In genomic region chr4:87309625-87310024, GRCh38 we compare ENCODE assay signal across 20 cellular contexts. TPM values are rescaled to one million over a fixed set of nuclear protein-coding genes. Genes with fewer than 3 reads are reported as not detected.
DNase-seq lines count a peak whose midpoint lies in the region; ATAC-seq and TF ChIP-seq lines count a peak whose summit lies in the region.
"Had no signal": no experiment of that assay in that cellular context is flagged by ENCODE, and none has a peak within 500 bp of the region (broad histone marks: within the 10 kb centered on the region; RNA-seq: fewer than 3 reads in every experiment).

No MANE protein-coding gene starts in this region.

- in situ Hi-C loops in astrocyte of the spinal cord (cut with HindIII; ENCODE audit: low sequenced_read_pairs), result no loop called here

- H3K4me3 ChIP-seq in astrocyte of the spinal cord (ENCODE audit: low read depth, low read length) (no peak overlapping the region), testis (no peak overlapping the region), upper lobe of right lung (no peak overlapping the region)

- intact Hi-C loops in testis (cut with DNase I; ENCODE audit: low total_unique reads), result no loop called here
- intact Hi-C loops in upper lobe of right lung (cut with DNase I), result no loop called here

- H3K4me3 Mint-ChIP-seq in activated naive CD8-positive, alpha-beta T cell treated with anti-CD3 and anti-CD28 coated beads, Interleukin-2, amount 50 U/mL, for 24 hours, result no peak overlapping the region
- H3K4me3 Mint-ChIP-seq: activated CD4-positive, alpha-beta memory T cell treated with anti-CD3 and anti-CD28 coated beads, Interleukin-2, amount 10 ng/mL, durations not matched to agents 7 days and 5 days; CD8-positive, alpha-beta T cell had no signal

- H3K4me1 Mint-ChIP-seq in activated naive CD8-positive, alpha-beta T cell treated with anti-CD3 and anti-CD28 coated beads, Interleukin-2, amount 50 U/mL, for 24 hours, result peaks cover 6% of the 10 kb centered on the region

- TF ChIP-seq POLR2A in testis (IDR thresholded peaks at IDR 0.05), result no peak

- H3K9me3 ChIP-seq in testis (no peaks in the 10 kb centered on the region), upper lobe of right lung (no peaks in the 10 kb centered on the region)

- peak; percentile 74 for DNase-seq in COLO829 (ENCODE audit: low spot score)
- peak; percentile 31 for DNase-seq in astrocyte of the spinal cord (ENCODE audit: low read depth, low spot score)
- DNase-seq in foreskin melanocyte, result peak; percentile 55
- peak; percentile 84 for DNase-seq in stromal cell of bone marrow (ENCODE audit: low read depth)
- DNase-seq in effector CD4-positive, alpha-beta T cell, result no peak
- no peak for DNase-seq in testis
- no peak for DNase-seq in activated naive CD8-positive, alpha-beta T cell treated with anti-CD3 and anti-CD28 coated beads, Interleukin-2, amount 50 U/mL, for 24 hours
- DNase-seq in upper lobe of right lung, result no peak
- DNase-seq: activated CD4-positive, alpha-beta memory T cell treated with anti-CD3 and anti-CD28 coated beads, Interleukin-2, amount 10 ng/mL, durations not matched to agents 7 days and 5 days; activated effector memory CD4-positive, alpha-beta T cell treated with anti-CD3 and anti-CD28 coated beads, Interleukin-2, amount 50 U/mL, for 16 hours; CD8-positive, alpha-beta T cell; cortex of kidney; DMS153; kidney; MV-4-11; stimulated activated CD4-positive, alpha-beta T cell treated with anti-CD3 and anti-CD28 coated beads, Interleukin-12 subunit alpha, Interleukin-12 subunit beta, amount 100 ng/mL, for 4 hours; SW 1271 had no signal

- ATAC-seq in activated naive CD8-positive, alpha-beta T cell treated with anti-CD3 and anti-CD28 coated beads, Interleukin-2, amount 50 U/mL, for 24 hours, result no peak
- no peak for ATAC-seq in upper lobe of right lung
- ATAC-seq: activated CD4-positive, CD25-positive, alpha-beta regulatory T cell treated with anti-CD3 and anti-CD28 coated beads, Interleukin-2, amount 50 U/mL, for 24 hours; CD8-positive, alpha-beta T cell; HCT116 had no signal

- 77 to 89% methylated on average over 2 of the region's 2 CpGs for WGBS in testis, 2 donors

- peaks cover 2% of the 10 kb centered on the region for H3K27me3 Mint-ChIP-seq in activated naive CD8-positive, alpha-beta T cell treated with anti-CD3 and anti-CD28 coated beads, Interleukin-2, amount 50 U/mL, for 24 hours
- H3K27me3 Mint-ChIP-seq: activated CD4-positive, alpha-beta memory T cell treated with anti-CD3 and anti-CD28 coated beads, Interleukin-2, amount 10 ng/mL, durations not matched to agents 7 days and 5 days had no signal

- TF ChIP-seq CTCF in astrocyte of the spinal cord (IDR thresholded peaks at IDR 0.05; ENCODE audit: low read depth, low read length), result no peak
- no peak for TF ChIP-seq CTCF in testis (IDR thresholded peaks at IDR 0.05)
- TF ChIP-seq CTCF in upper lobe of right lung (IDR thresholded peaks at IDR 0.05), result no peak

- no peak overlapping the region for H3K27ac Mint-ChIP-seq in activated naive CD8-positive, alpha-beta T cell treated with anti-CD3 and anti-CD28 coated beads, Interleukin-2, amount 50 U/mL, for 24 hours
- H3K27ac Mint-ChIP-seq: activated CD4-positive, alpha-beta memory T cell treated with anti-CD3 and anti-CD28 coated beads, Interleukin-2, amount 10 ng/mL, durations not matched to agents 7 days and 5 days; CD8-positive, alpha-beta T cell had no signal

- H3K27me3 ChIP-seq in testis (no peaks in the 10 kb centered on the region), upper lobe of right lung (no peaks in the 10 kb centered on the region)

- H3K36me3 Mint-ChIP-seq in activated naive CD8-positive, alpha-beta T cell treated with anti-CD3 and anti-CD28 coated beads, Interleukin-2, amount 50 U/mL, for 24 hours (ENCODE audit: low read depth), result no peaks in the 10 kb centered on the region
- H3K36me3 Mint-ChIP-seq: CD8-positive, alpha-beta T cell had no signal

- H3K27ac ChIP-seq in testis, result no peak overlapping the region
- no peak overlapping the region for H3K27ac ChIP-seq in upper lobe of right lung
- H3K27ac ChIP-seq: KMS-11 had no signal

- no peaks in the 10 kb centered on the region for H3K4me1 ChIP-seq in testis
- H3K4me1 ChIP-seq in upper lobe of right lung, result no peaks in the 10 kb centered on the region

- no peaks in the 10 kb centered on the region for H3K9me3 Mint-ChIP-seq in activated naive CD8-positive, alpha-beta T cell treated with anti-CD3 and anti-CD28 coated beads, Interleukin-2, amount 50 U/mL, for 24 hours
- H3K9me3 Mint-ChIP-seq: activated CD4-positive, alpha-beta memory T cell treated with anti-CD3 and anti-CD28 coated beads, Interleukin-2, amount 10 ng/mL, durations not matched to agents 7 days and 5 days; CD8-positive, alpha-beta T cell had no signal

- H3K36me3 ChIP-seq in testis (ENCODE audit: low read depth, missing control alignments) (no peaks in the 10 kb centered on the region), upper lobe of right lung (no peaks in the 10 kb centered on the region)

RNA-seq across cellular contexts. Expression of gene HSD17B13, which starts 13.1 kb away (rescaled TPM):
- total RNA-seq in testis, result under 1 TPM; 0.81 to 0.94 TPM
- 0.40 TPM for polyA plus RNA-seq in testis (ENCODE audit: insufficient read depth, low read depth, low replicate concordance)
- total RNA-seq in upper lobe of right lung, result 1.7 TPM
- total RNA-seq: kidney had no signal

Comparison
In these comparisons a context has a peak if more than half of its experiments do, and no peak if none do; other contexts are left out.
1. DNase-seq: peak in COLO829 (single experiment), astrocyte of the spinal cord (single experiment), foreskin melanocyte (single experiment) and stromal cell of bone marrow (single experiment); none in effector CD4-positive, alpha-beta T cell (single experiment), testis (single experiment), activated naive CD8-positive, alpha-beta T cell treated with anti-CD3 and anti-CD28 coated beads, Interleukin-2, amount 50 U/mL, for 24 hours (single experiment) and upper lobe of right lung (single experiment).